Comparison of ENCODE assay signal across 27 cellular contexts in genomic region chr13:68666774-68667397, GRCh38.
"Had no signal": no experiment of that assay in that cellular context is flagged by ENCODE, and none has a peak within 500 bp of the region (broad histone marks: within the 10 kb centered on the region; RNA-seq: fewer than 3 reads in every experiment).

No MANE protein-coding gene starts in this region.

- H3K9me3 Mint-ChIP-seq: endodermal cell; neural progenitor cell; stimulated activated memory B cell treated with anti-CD40 and anti-IgM and Interleukin-4, amounts not matched to agents 10 μg/mL and 1 μg/mL and 100 μg/mL, for 72 hours had no signal

- H3K4me2 ChIP-seq: hepatocyte, neural progenitor cell had no signal

- H3K4me3 Mint-ChIP-seq: endodermal cell; natural killer cell treated with Interleukin-12 subunit alpha and Interleukin-12 subunit beta and Interleukin-15 and Interleukin-18, amount 100 ng/mL, for 72 hours; neural progenitor cell; stimulated activated memory B cell treated with anti-CD40 and anti-IgM and Interleukin-4, amounts not matched to agents 10 μg/mL and 1 μg/mL and 100 μg/mL, for 72 hours; stimulated activated naive CD8-positive, alpha-beta T cell treated with anti-CD3 and anti-CD28 coated beads, Interleukin-15, Interleukin-2, amounts not matched to agents 100 ng/mL and 50 ng/mL, for 24 hours had no signal

- H3K36me3 ChIP-seq: left ventricle myocardium inferior, neural progenitor cell, ovary, right atrium auricular region, sigmoid colon, tibial artery had no signal

- FAIRE-seq: endothelial cell of umbilical vein, kidney had no signal

- ATAC-seq: foreskin keratinocyte; left cardiac atrium; natural killer cell treated with Interleukin-12 subunit alpha and Interleukin-12 subunit beta and Interleukin-15 and Interleukin-18, amount 100 ng/mL, for 72 hours; stimulated activated memory B cell treated with anti-CD40 and anti-IgM and Interleukin-4, amounts not matched to agents 10 μg/mL and 1 μg/mL and 100 μg/mL, for 72 hours had no signal

- H3K4me3 ChIP-seq: coronary artery, hepatocyte, left ventricle myocardium inferior, lung, neural progenitor cell, ovary, right atrium auricular region, sigmoid colon, skin epidermis, tibial artery had no signal

- H3K27ac Mint-ChIP-seq: endodermal cell; natural killer cell treated with Interleukin-12 subunit alpha and Interleukin-12 subunit beta and Interleukin-15 and Interleukin-18, amount 100 ng/mL, for 72 hours; neural progenitor cell; stimulated activated memory B cell treated with anti-CD40 and anti-IgM and Interleukin-4, amounts not matched to agents 10 μg/mL and 1 μg/mL and 100 μg/mL, for 72 hours; stimulated activated naive CD8-positive, alpha-beta T cell treated with anti-CD3 and anti-CD28 coated beads, Interleukin-15, Interleukin-2, amounts not matched to agents 100 ng/mL and 50 ng/mL, for 24 hours had no signal

- H3K27me3 ChIP-seq: foreskin keratinocyte, hepatocyte, neural progenitor cell, ovary, right atrium auricular region, sigmoid colon, tibial artery had no signal

- H2AFZ ChIP-seq: hepatocyte, neural progenitor cell had no signal

- H3K4me1 ChIP-seq: foreskin keratinocyte, left ventricle myocardium inferior, neural progenitor cell, right atrium auricular region, sigmoid colon, tibial artery had no signal

- H3K27ac ChIP-seq: coronary artery, foreskin keratinocyte, hepatocyte, left ventricle myocardium inferior, neural progenitor cell, ovary, right atrium auricular region, sigmoid colon, skin epidermis, tibial artery had no signal

- H3K4me1 Mint-ChIP-seq: endodermal cell; stimulated activated memory B cell treated with anti-CD40 and anti-IgM and Interleukin-4, amounts not matched to agents 10 μg/mL and 1 μg/mL and 100 μg/mL, for 72 hours had no signal

- H3K9ac ChIP-seq: neural progenitor cell had no signal

- H3K36me3 Mint-ChIP-seq: natural killer cell treated with Interleukin-12 subunit alpha and Interleukin-12 subunit beta and Interleukin-15 and Interleukin-18, amount 100 ng/mL, for 72 hours; neural progenitor cell; stimulated activated memory B cell treated with anti-CD40 and anti-IgM and Interleukin-4, amounts not matched to agents 10 μg/mL and 1 μg/mL and 100 μg/mL, for 72 hours had no signal

- DNase-seq: effector CD4-positive, alpha-beta T cell; endodermal cell; erythroblast; foreskin keratinocyte; head of caudate nucleus; kidney; left cardiac atrium; left ventricle myocardium inferior; mesenchymal stem cell; midbrain; nucleus accumbens; ovary; sigmoid colon; stimulated activated CD4-positive, alpha-beta T cell treated with anti-CD3 and anti-CD28 coated beads, Interleukin-12 subunit alpha, Interleukin-12 subunit beta, amount 100 ng/mL, for 4 hours; stimulated activated CD4-positive, alpha-beta T cell treated with anti-CD3 and anti-CD28 coated beads, Interleukin-4, amount 100 ng/mL, for 1 hour; stimulated activated CD8-positive, alpha-beta memory T cell treated with anti-CD3 and anti-CD28 coated beads, Interleukin-4, amount 100 ng/mL, for 48 hours; tibial artery had no signal

- H3K79me2 ChIP-seq: hepatocyte had no signal

- H3K9me3 ChIP-seq: left ventricle myocardium inferior, ovary, right atrium auricular region, sigmoid colon, tibial artery had no signal
